ENCODE assay signal across 21 cellular contexts in the genomic region with DNA sequence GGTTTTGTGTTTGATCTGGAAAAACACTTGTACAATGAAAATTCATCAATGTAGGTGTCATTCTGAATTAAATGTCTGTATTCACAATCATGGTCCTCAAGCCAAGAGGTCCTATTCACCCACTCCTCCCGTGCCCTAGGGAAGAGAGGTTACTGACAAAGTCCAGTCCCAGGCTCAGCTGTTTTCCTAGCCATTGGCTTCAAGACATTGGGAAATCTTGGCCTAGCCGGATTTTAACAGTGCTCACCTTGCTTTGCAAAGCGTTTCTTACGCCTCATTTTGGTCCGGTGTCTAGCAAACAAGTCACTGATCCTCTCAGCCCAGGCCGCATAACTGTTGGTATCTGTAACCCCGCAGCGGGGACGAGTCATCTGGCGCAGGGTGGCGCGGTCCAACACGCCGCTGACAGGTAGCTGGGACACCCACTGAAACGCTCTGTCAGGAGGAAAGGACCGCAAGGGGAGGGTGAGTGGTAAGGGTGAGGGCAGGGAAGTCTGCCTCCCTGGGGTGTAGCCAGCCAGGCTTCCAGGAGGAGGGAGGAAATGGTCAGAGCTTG. TPM values are rescaled to one million over a fixed set of nuclear protein-coding genes. Genes with fewer than 3 reads are reported as not detected.
A peak's percentile ranks its signal among the peaks of the same experiment; 100 is the strongest.
DNase-seq lines count a peak whose midpoint lies in the region; ATAC-seq and TF ChIP-seq lines count a peak whose summit lies in the region.
"Had no signal": no experiment of that assay in that cellular context is flagged by ENCODE, and none has a peak within 500 bp of the region (broad histone marks: within the 10 kb centered on the region; RNA-seq: fewer than 3 reads in every experiment).

No MANE protein-coding gene starts in this region.

- H4K20me1 ChIP-seq in GM23248 (ENCODE audit: insufficient read depth): no peaks in the 10 kb centered on the region

- no peaks in the 10 kb centered on the region for H3K9me2 ChIP-seq in GM23248 (ENCODE audit: insufficient read depth)

- DNase-seq in GM23248: peak; percentile 21
- peak; percentile 49 for DNase-seq in adipocyte (ENCODE audit: low read depth)
- DNase-seq in renal cortical epithelial cell (ENCODE audit: low read depth): peak; percentile 52
- no peak for DNase-seq in cortex of kidney (lab: John Stamatoyannopoulos, UW)
- DNase-seq in mesendoderm: no peak
- no peak for DNase-seq in GDM1 (lab: John Stamatoyannopoulos, UW)
- DNase-seq: activated CD4-positive, alpha-beta memory T cell treated with anti-CD3 and anti-CD28 coated beads, Interleukin-2, amount 10 ng/mL, durations not matched to agents 7 days and 5 days; activated gamma-delta T cell treated with Interleukin-2 at 50 U/mL for 16 hours; activated T-cell treated with anti-CD3 and anti-CD28 coated beads for 4 hours; caudate nucleus; CD4-positive, alpha-beta T cell; DMS153; dorsolateral prefrontal cortex; NCI-H1105 treated with DMSO at 0.1 percent for 48 hours; NCI-H2081 treated with DMSO at 0.1 percent for 48 hours; NCI-H510A; nucleus accumbens had no signal

- H3K27ac ChIP-seq in GM23248 (no peak overlapping the region), gastroesophageal sphincter (peak overlapping the region; percentile 39 to 91 (median 78)), mesendoderm (ENCODE audit: low read depth, low read length) (no peak overlapping the region)

- no peak for TF ChIP-seq POLR2A in gastroesophageal sphincter (IDR thresholded peaks at IDR 0.05)

- H2BK120ac ChIP-seq in mesendoderm (ENCODE audit: low read depth, low read length): no peak overlapping the region

- H3F3A ChIP-seq in GM23248 (ENCODE audit: insufficient read depth): peaks cover 14% of the 10 kb centered on the region

- H3K27me3 ChIP-seq in GM23248 (replicated peaks; ENCODE audit: insufficient read depth): peaks cover 22% of the 10 kb centered on the region
- H3K27me3 ChIP-seq in adipocyte (replicated peaks; ENCODE audit: control insufficient read depth, insufficient read depth, low read length): peaks cover 22% of the 10 kb centered on the region
- H3K27me3 ChIP-seq in gastroesophageal sphincter: no peaks in the 10 kb centered on the region
- no peaks in the 10 kb centered on the region for H3K27me3 ChIP-seq in mesendoderm (ENCODE audit: insufficient read depth, low read length, poor library complexity)

- H3K4ac ChIP-seq in mesendoderm (ENCODE audit: low read depth, low read length): no peak overlapping the region

- H3K56ac ChIP-seq in mesendoderm (ENCODE audit: low read length): no peak overlapping the region

- H3K36me3 ChIP-seq in GM23248 (ENCODE audit: low read depth) (no peaks in the 10 kb centered on the region), adipocyte (ENCODE audit: control insufficient read depth, insufficient read depth, low read length, severe bottlenecking) (no peaks in the 10 kb centered on the region), gastroesophageal sphincter (peaks cover 0 to 9% of the 10 kb centered on the region in 2 donors), mesendoderm (ENCODE audit: control insufficient read depth, insufficient read depth, low read length) (no peaks in the 10 kb centered on the region)

- H4K8ac ChIP-seq in mesendoderm (ENCODE audit: low read depth, low read length): no peak overlapping the region

- no peak overlapping the region for H2AFZ ChIP-seq in GM23248

- H4K5ac ChIP-seq in mesendoderm (ENCODE audit: low read length): no peak overlapping the region

- H2AK5ac ChIP-seq in mesendoderm (ENCODE audit: low read length): no peak overlapping the region

- TF ChIP-seq CTCF in gastroesophageal sphincter (IDR thresholded peaks at IDR 0.05): no peak

- H3K23ac ChIP-seq in mesendoderm (ENCODE audit: low read length): no peak overlapping the region

- H3K79me2 ChIP-seq in GM23248 (ENCODE audit: insufficient read depth): no peaks in the 10 kb centered on the region
- no peaks in the 10 kb centered on the region for H3K79me2 ChIP-seq in mesendoderm (ENCODE audit: control insufficient read depth, insufficient read depth, low read length)

- H3K4me2 ChIP-seq in GM23248 (ENCODE audit: unreplicated experiment) (no peak overlapping the region), mesendoderm (ENCODE audit: low read length) (no peak overlapping the region)

- ATAC-seq in gastroesophageal sphincter: no peak
- no peak for ATAC-seq in HG02970 (IDR thresholded peaks at IDR 0.05; ENCODE audit: low FRiP score, unreplicated experiment)

- H3K4me3 ChIP-seq in GM23248 (no peak overlapping the region), adipocyte (ENCODE audit: low read length) (no peak overlapping the region), gastroesophageal sphincter (no peak overlapping the region), mesendoderm (ENCODE audit: low read length) (no peak overlapping the region)
- H3K4me3 ChIP-seq: dorsolateral prefrontal cortex had no signal

- no peak for TF ChIP-seq EP300 in gastroesophageal sphincter (IDR thresholded peaks at IDR 0.05)

- H3K18ac ChIP-seq in mesendoderm (ENCODE audit: low read length): no peak overlapping the region

- no peaks in the 10 kb centered on the region for H3K79me1 ChIP-seq in mesendoderm (ENCODE audit: low read length)

- H3K9ac ChIP-seq in GM23248: no peak overlapping the region
- peak overlapping the region; percentile 13 for H3K9ac ChIP-seq in adipocyte (ENCODE audit: low read length)
- no peak overlapping the region for H3K9ac ChIP-seq in mesendoderm (ENCODE audit: low read length)

- H2BK15ac ChIP-seq in mesendoderm (replicated peaks; ENCODE audit: low read depth): no peak overlapping the region

- peaks cover 21% of the 10 kb centered on the region for H3K4me1 ChIP-seq in GM23248 (ENCODE audit: insufficient read depth)
- H3K4me1 ChIP-seq in adipocyte (ENCODE audit: control insufficient read depth, insufficient read depth, low read length): peaks cover 53% of the 10 kb centered on the region
- peaks cover 0 to 83% (median 10%) of the 10 kb centered on the region in 3 donors for H3K4me1 ChIP-seq in gastroesophageal sphincter
- H3K4me1 ChIP-seq in mesendoderm (ENCODE audit: control insufficient read depth, low read depth, low read length): no peaks in the 10 kb centered on the region

- 72 to 74% methylated on average over 16 of the region's 16 CpGs for WGBS in GM23248 (ENCODE audit: low coverage in 1 of 2, low lambda C conversion rate in 2 of 2, missing lambda C conversion rate in 2 of 2), 2 experiments
- WGBS in gastroesophageal sphincter (ENCODE audit: low coverage in 1 of 2), 2 donors: 89 to 94% methylated on average over 5 to 13 of the region's 16 CpGs
- no CpG with 5 or more reads among the region's 16 CpGs for WGBS in mesendoderm (ENCODE audit: extremely low coverage, insufficient coverage, low lambda C conversion rate)

- no peak overlapping the region for H2BK5ac ChIP-seq in mesendoderm (ENCODE audit: low read length)

- in situ Hi-C loops in GM23248 (cut with MboI): no loop called here

- H3K9me3 ChIP-seq in GM23248 (ENCODE audit: low read depth) (no peaks in the 10 kb centered on the region), adipocyte (ENCODE audit: control insufficient read depth, low read length) (no peaks in the 10 kb centered on the region), gastroesophageal sphincter (no peaks in the 10 kb centered on the region)

RNA-seq across cellular contexts. Expression of gene MMP28, which starts 16.7 kb away (rescaled TPM):
- not detected in 2 replicates for total RNA-seq in GM23248 (2014; rRNA removed; shearing (Covaris generic))
- 0.25 TPM in 1 of 2 replicates, not detected in the other for polyA plus RNA-seq in GM23248 (2016; fragmentation: Nextera tagmentation; extraction: Ambion mirVana)
- 100 to 1,000 TPM in 2 of 4 donors, 10 to 100 TPM in 2; 78.4 to 139 (median 97.3) TPM for total RNA-seq in gastroesophageal sphincter
- 0.52 and 1.8 TPM in 2 replicates for total RNA-seq in renal cortical epithelial cell
- not detected for polyA plus RNA-seq in mesendoderm (2013, experiment 1 of 2)
- not detected for polyA plus RNA-seq in mesendoderm (2013, experiment 2 of 2)
- total RNA-seq: activated CD4-positive, alpha-beta memory T cell treated with anti-CD3 and anti-CD28 coated beads, Interleukin-2, amount 10 ng/mL, durations not matched to agents 7 days and 5 days; epithelial cell of proximal tubule had no signal

RNA-seq across cellular contexts. Expression of gene C17orf50, which starts 18.0 kb away (rescaled TPM):
- not detected in 2 replicates for total RNA-seq in GM23248 (2014; rRNA removed; shearing (Covaris generic))
- polyA plus RNA-seq in GM23248 (2016; fragmentation: Nextera tagmentation; extraction: Ambion mirVana): not detected in 2 replicates
- total RNA-seq in gastroesophageal sphincter: not detected
- not detected in 2 replicates for total RNA-seq in renal cortical epithelial cell
- not detected for polyA plus RNA-seq in mesendoderm (2013, experiment 1 of 2)
- polyA plus RNA-seq in mesendoderm (2013, experiment 2 of 2): not detected
- total RNA-seq: activated CD4-positive, alpha-beta memory T cell treated with anti-CD3 and anti-CD28 coated beads, Interleukin-2, amount 10 ng/mL, durations not matched to agents 7 days and 5 days; CD4-positive, alpha-beta T cell; temporal lobe had no signal

RNA-seq across cellular contexts. Expression of gene GAS2L2, which starts 25.7 kb away (rescaled TPM):
- total RNA-seq in GM23248 (2014; rRNA removed; shearing (Covaris generic)): not detected in 2 replicates
- polyA plus RNA-seq in GM23248 (2016; fragmentation: Nextera tagmentation; extraction: Ambion mirVana): 0.06 TPM in 1 of 2 replicates, not detected in the other
- total RNA-seq in gastroesophageal sphincter (1 to 10 TPM in 1 of 4 donors, not detected in 3; 1.5 TPM), renal cortical epithelial cell (0.05 TPM in 1 of 2 replicates, not detected in the other)
- polyA plus RNA-seq in mesendoderm (2013, experiment 1 of 2): 0.03 TPM
- polyA plus RNA-seq in mesendoderm (2013, experiment 2 of 2): 0.01 TPM
- total RNA-seq: activated CD4-positive, alpha-beta memory T cell treated with anti-CD3 and anti-CD28 coated beads, Interleukin-2, amount 10 ng/mL, durations not matched to agents 7 days and 5 days; epithelial cell of proximal tubule had no signal

RNA-seq across cellular contexts. Expression of gene TAF15, which starts 30.6 kb away (rescaled TPM):
- 27.5 and 39.3 TPM in 2 replicates for total RNA-seq in GM23248 (2014; rRNA removed; shearing (Covaris generic))
- polyA plus RNA-seq in GM23248 (2016; fragmentation: Nextera tagmentation; extraction: Ambion mirVana): 7.0 and 9.2 TPM in 2 replicates
- total RNA-seq in gastroesophageal sphincter (100 to 1,000 TPM in 2 of 4 donors, 10 to 100 TPM in 2; 58.2 to 144 (median 109) TPM), renal cortical epithelial cell (36.8 and 142 TPM in 2 replicates)
- 193 TPM for polyA plus RNA-seq in mesendoderm (2013, experiment 1 of 2)
- polyA plus RNA-seq in mesendoderm (2013, experiment 2 of 2): 195 TPM

RNA-seq across cellular contexts. Expression of gene RASL10B, which starts 47.3 kb away (rescaled TPM):
- 0.54 and 0.76 TPM in 2 replicates for total RNA-seq in GM23248 (2014; rRNA removed; shearing (Covaris generic))
- polyA plus RNA-seq in GM23248 (2016; fragmentation: Nextera tagmentation; extraction: Ambion mirVana): 0.08 and 0.11 TPM in 2 replicates
- total RNA-seq in gastroesophageal sphincter: 10 to 100 TPM in 3 of 4 donors, 1 to 10 TPM in 1; 4.2 to 25.9 (median 15.4) TPM
- total RNA-seq in renal cortical epithelial cell: under 0.01 and 1.8 TPM in 2 replicates
- 10.0 TPM for polyA plus RNA-seq in mesendoderm (2013, experiment 1 of 2)
- 10.2 TPM for polyA plus RNA-seq in mesendoderm (2013, experiment 2 of 2)

Comparison
In these comparisons a context has a peak if more than half of its experiments do, and no peak if none do; other contexts are left out.
1. DNase-seq: peak in GM23248 (single experiment), adipocyte (single experiment) and renal cortical epithelial cell (single experiment); none in cortex of kidney (single experiment), mesendoderm (single experiment) and GDM1 (single experiment).
2. H3K27ac ChIP-seq: peak in gastroesophageal sphincter (4 of 4); none in GM23248 (single experiment) and mesendoderm (single experiment).
3. RNA of gene MMP28, which starts 16.7 kb away (total RNA-seq): 78.4 to 139 TPM in gastroesophageal sphincter; 0.52 to 1.8 TPM in renal cortical epithelial cell and not detected in GM23248; every median in the first group is over 10 times any median in the second.